In genomic region chr1:182625716-182626504, GRCh38 we compare ENCODE assay signal across 17 cellular contexts. TPM values are rescaled to one million over a fixed set of nuclear protein-coding genes. Genes with fewer than 3 reads are reported as not detected.
DNase-seq lines count a peak whose midpoint lies in the region; ATAC-seq, FAIRE-seq and TF ChIP-seq lines count a peak whose summit lies in the region.
"Had no signal": no experiment of that assay in that cellular context is flagged by ENCODE, and none has a peak within 500 bp of the region (broad histone marks: within the 10 kb centered on the region; RNA-seq: fewer than 3 reads in every experiment).

No MANE protein-coding gene starts in this region.

- H3K27me3 Mint-ChIP-seq in MCF 10A (ENCODE audit: insufficient read depth, unreplicated experiment) = no peaks in the 10 kb centered on the region

- H3K23ac ChIP-seq in trophoblast cell (ENCODE audit: low read length) = no peak overlapping the region

- POLR2A ChIA-PET in MCF 10A (lab: Yijun Ruan, JAX) (interaction anchor here (1.4 to 2.2 kb wide), 4 partner anchors 9 to 21 kb away, joined by 4 to 12 read pairs (median 6); partner anchors contain the start of gene RGS16), K562 (lab: Yijun Ruan, JAX) (interaction anchor here (0.7 kb wide), 1 partner anchor 11 kb away, joined by 3 read pairs; no protein-coding TSS in a partner anchor)

- H3K18ac ChIP-seq in trophoblast cell (ENCODE audit: low read length) = no peak overlapping the region

- H3K4me3 Mint-ChIP-seq in MCF 10A (ENCODE audit: unreplicated experiment) = no peak overlapping the region

- no peak for ATAC-seq in K562
- ATAC-seq: gastroesophageal sphincter had no signal

- TF ChIP-seq EP300 in K562 (IDR thresholded peaks at IDR 0.05; ENCODE audit: low read length) = no peak

- H3K36me3 ChIP-seq in breast epithelium (no peaks in the 10 kb centered on the region), KMS-11 (ENCODE audit: insufficient read depth) (no peaks in the 10 kb centered on the region), K562 (ENCODE audit: control insufficient read depth, insufficient read depth, low read length) (no peaks in the 10 kb centered on the region), trophoblast cell (ENCODE audit: control insufficient read depth in 1 of 2, insufficient read depth in 2 of 2, low read length in 2 of 2) (no peaks in the 10 kb centered on the region), osteoblast (ENCODE audit: insufficient read depth, low read length) (no peaks in the 10 kb centered on the region)
- H3K36me3 ChIP-seq: gastroesophageal sphincter, Peyer's patch had no signal

- no peak overlapping the region for H2AK5ac ChIP-seq in trophoblast cell (ENCODE audit: low read length)

- no peaks in the 10 kb centered on the region for H4K20me1 ChIP-seq in KMS-11 (ENCODE audit: insufficient read depth)
- no peaks in the 10 kb centered on the region for H4K20me1 ChIP-seq in K562 (replicated peaks; ENCODE audit: control insufficient read depth, insufficient read depth, low read length)
- no peaks in the 10 kb centered on the region for H4K20me1 ChIP-seq in osteoblast (ENCODE audit: insufficient read depth, low read length)

- DNase-seq in MCF 10A (ENCODE audit: unreplicated experiment) (peak; percentile 70), breast epithelium (ENCODE audit: low spot score in 2 of 2) (no peak), K562 (ENCODE audit: extremely low read depth in 1 of 4, low spot score in 3 of 4) (no peak), trophoblast cell (peak; percentile 37 to 64), DMS79 treated with DMSO at 0.1 percent for 48 hours (lab: John Stamatoyannopoulos, UW) (no peak), NCI-H128 (lab: John Stamatoyannopoulos, UW; ENCODE audit: unreplicated experiment) (no peak), osteoblast (ENCODE audit: insufficient read length, low spot score, missing footprints) (no peak)
- DNase-seq: Calu3; effector CD4-positive, alpha-beta T cell; NCI-H524; Peyer's patch; stimulated activated CD4-positive, alpha-beta T cell treated with anti-CD3 and anti-CD28 coated beads, Interleukin-12 subunit alpha, Interleukin-12 subunit beta, amount 100 ng/mL, for 4 hours had no signal

- H3K79me2 ChIP-seq in KMS-11 (ENCODE audit: insufficient read depth, low read depth) = no peaks in the 10 kb centered on the region
- no peaks in the 10 kb centered on the region for H3K79me2 ChIP-seq in K562 (ENCODE audit: control insufficient read depth, insufficient read depth, low read length)
- peaks cover 2% of the 10 kb centered on the region for H3K79me2 ChIP-seq in trophoblast cell (ENCODE audit: control insufficient read depth, insufficient read depth, low read length, poor library complexity)
- H3K79me2 ChIP-seq in osteoblast (ENCODE audit: insufficient read depth, low read length) = no peaks in the 10 kb centered on the region

- no peak overlapping the region for H3K27ac ChIP-seq in breast epithelium
- H3K27ac ChIP-seq in KMS-11 = peak overlapping the region; percentile 11; the same call in 1 of the 2 replicates
- no peak overlapping the region for H3K27ac ChIP-seq in K562 (ENCODE audit: extremely low read depth, low read depth, low read length)
- H3K27ac ChIP-seq in trophoblast cell (ENCODE audit: low read depth, low read length) = peak overlapping the region; percentile 84
- no peak overlapping the region for H3K27ac ChIP-seq in osteoblast (ENCODE audit: low read depth, low read length)
- H3K27ac ChIP-seq: gastroesophageal sphincter, Peyer's patch had no signal

- no peak overlapping the region for H4K12ac ChIP-seq in trophoblast cell (ENCODE audit: low read depth, low read length)

- H3K4me3 ChIP-seq in breast epithelium = no peak overlapping the region
- H3K4me3 ChIP-seq in KMS-11 (IDR thresholded peaks at IDR 0.05; ENCODE audit: insufficient read depth, low read depth, low read length) = no peak overlapping the region
- H3K4me3 ChIP-seq in K562 = no peak overlapping the region
- H3K4me3 ChIP-seq in trophoblast cell (ENCODE audit: low read depth, low read length) = no peak overlapping the region
- H3K4me3 ChIP-seq in osteoblast (ENCODE audit: insufficient read depth, low read length) = no peak overlapping the region
- H3K4me3 ChIP-seq: gastroesophageal sphincter, Peyer's patch had no signal

- peak overlapping the region; percentile 71 for H4K91ac ChIP-seq in trophoblast cell (ENCODE audit: low read depth, low read length)

- H2AFZ ChIP-seq in KMS-11 (ENCODE audit: low read depth) (no peak overlapping the region), K562 (ENCODE audit: low read depth, low read length) (no peak overlapping the region), trophoblast cell (ENCODE audit: insufficient read depth, low read length, poor library complexity) (no peak overlapping the region), osteoblast (ENCODE audit: low read length) (no peak overlapping the region)

- TF ChIP-seq POLR2A in breast epithelium (IDR thresholded peaks at IDR 0.05) (no peak), K562 (conservative IDR thresholded peaks at IDR 0.05) (no peak)

- BruUV-seq in MCF 10A (replicated peaks; lab: Mats Ljungman, UMichigan) (no TSS peak), K562 (replicated peaks; lab: Mats Ljungman, UMichigan) (no TSS peak)

- H3K27ac Mint-ChIP-seq in MCF 10A (ENCODE audit: low read depth, unreplicated experiment) = peak overlapping the region; percentile 68

- H2BK12ac ChIP-seq in trophoblast cell (ENCODE audit: low read length) = no peak overlapping the region

- H3K4ac ChIP-seq in trophoblast cell (ENCODE audit: low read depth, low read length) = no peak overlapping the region

- no peaks in the 10 kb centered on the region for H3K36me3 Mint-ChIP-seq in MCF 10A (ENCODE audit: insufficient read depth, unreplicated experiment)

- H3K4me1 Mint-ChIP-seq in MCF 10A (ENCODE audit: insufficient read depth, unreplicated experiment) = peaks cover 44% of the 10 kb centered on the region

- H2BK120ac ChIP-seq in trophoblast cell (ENCODE audit: insufficient read depth, low read length, poor library complexity) = peak overlapping the region; percentile 35

- H3K14ac ChIP-seq in trophoblast cell (ENCODE audit: low read length) = peak overlapping the region; percentile 64

- H4K8ac ChIP-seq in trophoblast cell (ENCODE audit: low read depth, low read length) = peak overlapping the region; percentile 29

- intact Hi-C loops in MCF 10A (cut with micrococcal nuclease) = no loop called here
- intact Hi-C loops in breast epithelium (cut with DNase I; ENCODE audit: low total_unique reads) = no loop called here
- intact Hi-C loops in K562 (cut with micrococcal nuclease) = no loop called here

- 0% methylated on average over 1 of the region's 1 CpG for WGBS in K562 (ENCODE audit: insufficient coverage, low coverage, missing lambda C conversion rate)
- no CpG with 5 or more reads among the region's 1 CpG for WGBS in trophoblast cell (ENCODE audit: extremely low coverage, insufficient coverage, insufficient read length)

- H3K4me2 ChIP-seq in KMS-11 (peak overlapping the region; percentile 45), K562 (ENCODE audit: insufficient read depth, low read length) (no peak overlapping the region), trophoblast cell (ENCODE audit: low read length) (peak overlapping the region; percentile 7), osteoblast (ENCODE audit: insufficient read depth, low read length) (no peak overlapping the region)

- peak overlapping the region; percentile 63 for H2BK5ac ChIP-seq in trophoblast cell (ENCODE audit: low read depth, low read length, poor library complexity)

- CTCF ChIA-PET in MCF 10A (lab: Yijun Ruan, JAX) = interaction anchor here (0.8 to 8.2 kb wide), 2 partner anchors 19 to 158 kb away, joined by 3 to 42 read pairs; no protein-coding TSS in a partner anchor
- CTCF ChIA-PET in K562 (lab: Yijun Ruan, JAX; ENCODE audit: low intra/inter-chr PET ratio) = no interaction called here

- in situ Hi-C loops in K562 (cut with MboI) = no loop called here

- H3K9me3 ChIP-seq in breast epithelium = no peaks in the 10 kb centered on the region
- H3K9me3 ChIP-seq in K562 (replicated peaks; ENCODE audit: control insufficient read depth, insufficient read depth, low read depth, low read length) = no peaks in the 10 kb centered on the region
- no peaks in the 10 kb centered on the region for H3K9me3 ChIP-seq in trophoblast cell (ENCODE audit: insufficient read depth, low read depth, low read length)
- H3K9me3 ChIP-seq in osteoblast (ENCODE audit: low read depth, low read length) = no peaks in the 10 kb centered on the region
- H3K9me3 ChIP-seq: gastroesophageal sphincter, Peyer's patch had no signal

- TF ChIP-seq CTCF in MCF 10A (IDR thresholded peaks at IDR 0.05; ENCODE audit: unreplicated experiment) (no peak), breast epithelium (IDR thresholded peaks at IDR 0.05) (no peak), KMS-11 (conservative IDR thresholded peaks at IDR 0.05; ENCODE audit: low read depth, low read length) (no peak), K562 (IDR thresholded peaks at IDR 0.05 in 2 of 3, conservative IDR thresholded peaks at IDR 0.05 in 1 of 3; ENCODE audit: insufficient read depth in 2 of 3, low read depth in 1 of 3, low read length in 3 of 3) (no peak), osteoblast (IDR thresholded peaks at IDR 0.05; ENCODE audit: extremely low read depth, low read depth, low read length) (no peak)

- H3K4me1 ChIP-seq in breast epithelium = no peaks in the 10 kb centered on the region
- peaks cover 67% of the 10 kb centered on the region for H3K4me1 ChIP-seq in KMS-11 (ENCODE audit: low read depth, poor library complexity, severe bottlenecking)
- H3K4me1 ChIP-seq in K562 (replicated peaks in 1 of 2; ENCODE audit: control insufficient read depth in 2 of 2, insufficient read depth in 2 of 2, low read length in 2 of 2) = no peaks in the 10 kb centered on the region; a peak in 1 of 5 replicates
- H3K4me1 ChIP-seq in trophoblast cell (ENCODE audit: control insufficient read depth in 1 of 2, insufficient read depth in 2 of 2, low read length in 2 of 2) = peaks cover 20 to 21% of the 10 kb centered on the region in 2 experiments
- no peaks in the 10 kb centered on the region for H3K4me1 ChIP-seq in osteoblast (ENCODE audit: insufficient read depth, low read length)
- H3K4me1 ChIP-seq: Peyer's patch had no signal

- H3K27me3 ChIP-seq in breast epithelium = no peaks in the 10 kb centered on the region
- H3K27me3 ChIP-seq in KMS-11 (ENCODE audit: insufficient read depth, low read depth) = no peaks in the 10 kb centered on the region
- H3K27me3 ChIP-seq in K562 (ENCODE audit: control insufficient read depth in 2 of 2, insufficient read depth in 2 of 2, low read length in 2 of 2) = peaks cover 12 to 35% of the 10 kb centered on the region in 2 experiments
- H3K27me3 ChIP-seq in trophoblast cell (ENCODE audit: insufficient read depth, low read length) = no peaks in the 10 kb centered on the region
- no peaks in the 10 kb centered on the region for H3K27me3 ChIP-seq in osteoblast (ENCODE audit: insufficient read depth, low read length)
- H3K27me3 ChIP-seq: gastroesophageal sphincter, Peyer's patch had no signal

- no peaks in the 10 kb centered on the region for H3K9me1 ChIP-seq in K562 (ENCODE audit: control insufficient read depth, insufficient read depth, low read length)

- FAIRE-seq in K562 (lab: Jason Lieb, UNC) = no peak
- FAIRE-seq: islet of Langerhans had no signal

- peaks cover 6% of the 10 kb centered on the region for H3K9me3 Mint-ChIP-seq in MCF 10A (ENCODE audit: unreplicated experiment)

- no peak for TF ChIP-seq RAD21 in K562 (CRISPR knock-in tag; conservative IDR thresholded peaks at IDR 0.05 in 1 of 2, IDR thresholded peaks at IDR 0.05 in 1 of 2)

- H3K79me1 ChIP-seq in trophoblast cell (ENCODE audit: low read length) = peaks cover 24% of the 10 kb centered on the region

- H3K9ac ChIP-seq in KMS-11 (no peak overlapping the region), K562 (ENCODE audit: insufficient read depth in 1 of 2, low read depth in 2 of 2, low read length in 2 of 2) (no peak overlapping the region), trophoblast cell (ENCODE audit: low read length) (no peak overlapping the region)

RNA-seq across cellular contexts. Expression of gene RGS16, which starts 21.7 kb away (rescaled TPM):
- total RNA-seq in MCF 10A (2022) (11.9 and 13.7 TPM in 2 replicates), breast epithelium (1 to 10 TPM; 1.3 to 6.3 (median 2.3) TPM), K562 (2014; rRNA removed) (0.37 and 0.50 TPM in 2 replicates), K562 (2014; rRNA removed; fragmentation: Illumina TruSeq; extraction: Trizol) (0.26 and 0.36 TPM in 2 replicates), K562 (2015; rRNA removed; fragmentation: Illumina TruSeq; extraction: Trizol) (0.15 and 0.29 TPM in 2 replicates), K562 (2021) (0.38 and 0.55 TPM in 2 replicates), osteoblast (under 0.01 and 0.29 TPM in 2 replicates)
- 0.32 and 0.42 TPM in 2 replicates for total RNA-seq in K562 (2011; cell fraction: chromatin; rRNA removed; ENCODE audit: low replicate concordance)
- total RNA-seq in K562 (2011; cell fraction: nucleolus; rRNA removed) = 0.13 and 0.17 TPM in 2 replicates
- total RNA-seq in K562 (2011; cell fraction: nucleoplasm; rRNA removed) = not detected in 2 replicates
- polyA plus RNA-seq in K562 (2011; rRNA removed) (0.09 and 0.20 TPM in 2 replicates), K562 (2014; fragmentation: Illumina TruSeq; extraction: Trizol) (0.52 and 0.62 TPM in 2 replicates), K562 (2014; fragmentation: Nextera tagmentation; extraction: Ambion mirVana) (under 1 TPM; 0.07 to 0.21 TPM), K562 (2014; rRNA removed) (0.53 and 0.66 TPM in 2 replicates)
- 0.13 and 0.34 TPM in 2 replicates for polyA plus RNA-seq in K562 (2011; cell fraction: cytosol; rRNA removed)
- polyA plus RNA-seq in K562 (2011; cell fraction: nucleus; rRNA removed) = 0.06 and 0.31 TPM in 2 replicates
- polyA plus RNA-seq in K562 (2012) = 0.40 and 1.7 TPM in 2 replicates
- 0.32 TPM in 1 of 2 replicates, not detected in the other for polyA minus RNA-seq in K562 (2011; rRNA and poly(A)+ RNA removed)
- not detected in 2 replicates for polyA minus RNA-seq in K562 (2011; cell fraction: cytosol; rRNA and poly(A)+ RNA removed)
- polyA minus RNA-seq in K562 (2011; cell fraction: nucleus; rRNA and poly(A)+ RNA removed) = 0.11 and 0.40 TPM in 2 replicates
- 138 and 141 TPM in 2 replicates for polyA plus RNA-seq in trophoblast cell (2013)

RNA-seq across cellular contexts. Expression of gene RNASEL, which starts 36.9 kb away (rescaled TPM):
- 4.2 and 8.0 TPM in 2 replicates for total RNA-seq in MCF 10A (2022)
- total RNA-seq in breast epithelium = 10 to 100 TPM; 10.7 to 14.8 (median 10.8) TPM
- 7.7 and 12.7 TPM in 2 replicates for total RNA-seq in K562 (2011; cell fraction: chromatin; rRNA removed; ENCODE audit: low replicate concordance)
- 5.3 and 5.8 TPM in 2 replicates for total RNA-seq in K562 (2011; cell fraction: nucleolus; rRNA removed)
- total RNA-seq in K562 (2011; cell fraction: nucleoplasm; rRNA removed) = 10.9 and 15.1 TPM in 2 replicates
- total RNA-seq in K562 (2014; rRNA removed) = 5.4 and 6.2 TPM in 2 replicates
- total RNA-seq in K562 (2014; rRNA removed; fragmentation: Illumina TruSeq; extraction: Trizol) = 8.6 and 8.7 TPM in 2 replicates
- total RNA-seq in K562 (2015; rRNA removed; fragmentation: Illumina TruSeq; extraction: Trizol) = 8.4 and 9.1 TPM in 2 replicates
- total RNA-seq in K562 (2021) = 5.4 and 5.7 TPM in 2 replicates
- polyA plus RNA-seq in K562 (2011; rRNA removed) = 4.2 and 8.6 TPM in 2 replicates
- polyA plus RNA-seq in K562 (2011; cell fraction: cytosol; rRNA removed) = 2.0 and 2.2 TPM in 2 replicates
- polyA plus RNA-seq in K562 (2011; cell fraction: nucleus; rRNA removed) = 5.7 and 8.2 TPM in 2 replicates
- polyA plus RNA-seq in K562 (2012) = 6.4 and 9.3 TPM in 2 replicates
- polyA plus RNA-seq in K562 (2014; fragmentation: Illumina TruSeq; extraction: Trizol) = 6.2 and 7.2 TPM in 2 replicates
- polyA plus RNA-seq in K562 (2014; fragmentation: Nextera tagmentation; extraction: Ambion mirVana) = 10 to 100 TPM in 1 of 2 experiments, 1 to 10 TPM in 1; 4.3 to 11.1 TPM
- 5.1 and 5.6 TPM in 2 replicates for polyA plus RNA-seq in K562 (2014; rRNA removed)
- 8.0 and 12.0 TPM in 2 replicates for polyA minus RNA-seq in K562 (2011; rRNA and poly(A)+ RNA removed)
- 1.3 and 3.3 TPM in 2 replicates for polyA minus RNA-seq in K562 (2011; cell fraction: cytosol; rRNA and poly(A)+ RNA removed)
- 4.3 and 5.2 TPM in 2 replicates for polyA minus RNA-seq in K562 (2011; cell fraction: nucleus; rRNA and poly(A)+ RNA removed)
- 1.2 and 1.4 TPM in 2 replicates for polyA plus RNA-seq in trophoblast cell (2013)
- total RNA-seq in osteoblast = 7.2 and 9.1 TPM in 2 replicates

RNA-seq across cellular contexts. Expression of gene RGS8, which starts 58.5 kb away (rescaled TPM):
- not detected in 2 replicates for total RNA-seq in MCF 10A (2022)
- not detected for total RNA-seq in breast epithelium
- total RNA-seq in K562 (2011; cell fraction: chromatin; rRNA removed; ENCODE audit: low replicate concordance) = not detected in 2 replicates
- total RNA-seq in K562 (2011; cell fraction: nucleolus; rRNA removed) = not detected in 2 replicates
- total RNA-seq in K562 (2011; cell fraction: nucleoplasm; rRNA removed) = not detected in 2 replicates
- total RNA-seq in K562 (2014; rRNA removed) = not detected in 2 replicates
- not detected in 2 replicates for total RNA-seq in K562 (2014; rRNA removed; fragmentation: Illumina TruSeq; extraction: Trizol)
- not detected in 2 replicates for total RNA-seq in K562 (2015; rRNA removed; fragmentation: Illumina TruSeq; extraction: Trizol)
- total RNA-seq in K562 (2021) = not detected in 2 replicates
- polyA plus RNA-seq in K562 (2011; rRNA removed) = not detected in 2 replicates
- polyA plus RNA-seq in K562 (2011; cell fraction: cytosol; rRNA removed) = not detected in 2 replicates
- not detected in 2 replicates for polyA plus RNA-seq in K562 (2011; cell fraction: nucleus; rRNA removed)
- polyA plus RNA-seq in K562 (2012) = not detected in 2 replicates
- not detected in 2 replicates for polyA plus RNA-seq in K562 (2014; fragmentation: Illumina TruSeq; extraction: Trizol)
- polyA plus RNA-seq in K562 (2014; fragmentation: Nextera tagmentation; extraction: Ambion mirVana) = not detected
- polyA plus RNA-seq in K562 (2014; rRNA removed) = not detected in 2 replicates
- polyA minus RNA-seq in K562 (2011; rRNA and poly(A)+ RNA removed) = not detected in 2 replicates
- not detected in 2 replicates for polyA minus RNA-seq in K562 (2011; cell fraction: cytosol; rRNA and poly(A)+ RNA removed)
- polyA minus RNA-seq in K562 (2011; cell fraction: nucleus; rRNA and poly(A)+ RNA removed) = not detected in 2 replicates
- 0.07 and 0.22 TPM in 2 replicates for polyA plus RNA-seq in trophoblast cell (2013)
- total RNA-seq in osteoblast = not detected in 2 replicates
- total RNA-seq: Calu3; gastroesophageal sphincter; mononuclear cell; Peyer's patch; T-helper 2 cell treated with Interferon-gamma antibody and Interleukin-4, amounts not matched to agents 100 ng/mL and 5 ng/mL, for 36 hours had no signal

Comparison
In these comparisons a context has a peak if more than half of its experiments do, and no peak if none do; other contexts are left out.
1. DNase-seq: peak in MCF 10A (single experiment) and trophoblast cell (2 of 2); none in breast epithelium (0 of 2), K562 (0 of 4), DMS79 treated with DMSO at 0.1 percent for 48 hours (single experiment), NCI-H128 (single experiment) and osteoblast (single experiment).
2. H3K27ac ChIP-seq: peak in KMS-11 (single experiment) and trophoblast cell (single experiment); none in breast epithelium (0 of 2), K562 (single experiment) and osteoblast (single experiment).
3. H3K4me2 ChIP-seq: peak in KMS-11 (single experiment) and trophoblast cell (single experiment); none in K562 (single experiment) and osteoblast (single experiment).